1 cellular context compared by ENCODE assay signal in genomic region chr4:25103423-25103822, GRCh38.
TF ChIP-seq lines count a peak whose summit lies in the region.

No MANE protein-coding gene starts in this region.

TF ChIP-seq in WTC11, 78 proteins besides CTCF, POLR2A, EP300 and RAD21 (continued from another document):
- TF ChIP-seq ARID4B (CRISPR knock-in tag; IDR thresholded peaks at IDR 0.05; ENCODE audit: borderline replicate concordance) = no peak
- no peak for TF ChIP-seq JUN (CRISPR knock-in tag; IDR thresholded peaks at IDR 0.05)
- TF ChIP-seq TP53 (CRISPR knock-in tag; IDR thresholded peaks at IDR 0.05) = no peak
- TF ChIP-seq ATF2 (CRISPR knock-in tag; IDR thresholded peaks at IDR 0.05; ENCODE audit: borderline replicate concordance, low read depth) = no peak
- TF ChIP-seq USF2 (CRISPR knock-in tag; IDR thresholded peaks at IDR 0.05) = no peak
- TF ChIP-seq NR3C1 (CRISPR knock-in tag; conservative IDR thresholded peaks at IDR 0.05; ENCODE audit: low read depth) = no peak
- no peak for TF ChIP-seq MLX (CRISPR knock-in tag; IDR thresholded peaks at IDR 0.05)
- no peak for TF ChIP-seq SOX15 (CRISPR knock-in tag; IDR thresholded peaks at IDR 0.05)
- TF ChIP-seq FOXP1 (CRISPR knock-in tag; IDR thresholded peaks at IDR 0.05; ENCODE audit: borderline replicate concordance) = no peak
- no peak for TF ChIP-seq TCF7 (CRISPR knock-in tag; IDR thresholded peaks at IDR 0.05; ENCODE audit: low read depth)
- TF ChIP-seq ZNF219 (CRISPR knock-in tag; IDR thresholded peaks at IDR 0.05; ENCODE audit: borderline replicate concordance) = no peak
- no peak for TF ChIP-seq NFYB (CRISPR knock-in tag; conservative IDR thresholded peaks at IDR 0.05; ENCODE audit: low read depth)
- TF ChIP-seq ZNF232 (CRISPR knock-in tag; IDR thresholded peaks at IDR 0.05) = no peak
